13 cellular contexts compared by ENCODE assay signal in genomic region chr14:35986219-35986573, GRCh38.
A peak's percentile ranks its signal among the peaks of the same experiment; 100 is the strongest.
DNase-seq lines count a peak whose midpoint lies in the region; ATAC-seq lines count a peak whose summit lies in the region.
"Had no signal": no experiment of that assay in that cellular context is flagged by ENCODE, and none has a peak within 500 bp of the region (broad histone marks: within the 10 kb centered on the region; RNA-seq: fewer than 3 reads in every experiment).

No MANE protein-coding gene starts in this region.

- ATAC-seq in GM19043 (IDR thresholded peaks at IDR 0.05; ENCODE audit: low read depth, unreplicated experiment) (peak; percentile 76), HG02571 (IDR thresholded peaks at IDR 0.05; ENCODE audit: unreplicated experiment) (peak; percentile 64), Right ventricle myocardium inferior (no peak), GM21737 (IDR thresholded peaks at IDR 0.05; ENCODE audit: unreplicated experiment) (no peak)
- ATAC-seq: esophagus mucosa had no signal

- H3K27me3 ChIP-seq in layer of hippocampus (ENCODE audit: control insufficient read depth, insufficient read depth, low read length) = no peaks in the 10 kb centered on the region
- H3K27me3 ChIP-seq: brain microvascular endothelial cell had no signal

- peak; percentile 76 for DNase-seq in Jurkat, Clone E6-1 (ENCODE audit: low read depth, low spot score)
- DNase-seq in activated CD8-positive, alpha-beta memory T cell treated with anti-CD3 and anti-CD28 coated beads, Interleukin-2, amount 50 U/mL, for 48 hours = no peak
- DNase-seq in Right ventricle myocardium inferior (ENCODE audit: missing footprints) = no peak
- no peak for DNase-seq in NCI-H1417 treated with DMSO at 0.1 percent for 48 hours (lab: John Stamatoyannopoulos, UW)
- DNase-seq: brain microvascular endothelial cell; NCI-H524 treated with DMSO at 0.1 percent for 48 hours; nephron progenitor cell; stimulated activated CD4-positive, alpha-beta T cell treated with anti-CD3 and anti-CD28 coated beads, Interleukin-2, amount 100 ng/mL, for 24 hours had no signal

- peak overlapping the region; percentile 97 for H3K27ac ChIP-seq in layer of hippocampus (ENCODE audit: low read depth, low read length)
- H3K27ac ChIP-seq: brain microvascular endothelial cell had no signal

- intact Hi-C loops in Right ventricle myocardium inferior (cut with DNase I) = no loop called here

- no peak overlapping the region for H3K4me3 ChIP-seq in Jurkat, Clone E6-1 (ENCODE audit: low read length)

Comparison
In these comparisons a context has a peak if more than half of its experiments do, and no peak if none do; other contexts are left out.
1. ATAC-seq: peak in GM19043 (single experiment) and HG02571 (single experiment); none in Right ventricle myocardium inferior (single experiment) and GM21737 (single experiment).